ENCODE assay signal across 20 cellular contexts in the genomic region with DNA sequence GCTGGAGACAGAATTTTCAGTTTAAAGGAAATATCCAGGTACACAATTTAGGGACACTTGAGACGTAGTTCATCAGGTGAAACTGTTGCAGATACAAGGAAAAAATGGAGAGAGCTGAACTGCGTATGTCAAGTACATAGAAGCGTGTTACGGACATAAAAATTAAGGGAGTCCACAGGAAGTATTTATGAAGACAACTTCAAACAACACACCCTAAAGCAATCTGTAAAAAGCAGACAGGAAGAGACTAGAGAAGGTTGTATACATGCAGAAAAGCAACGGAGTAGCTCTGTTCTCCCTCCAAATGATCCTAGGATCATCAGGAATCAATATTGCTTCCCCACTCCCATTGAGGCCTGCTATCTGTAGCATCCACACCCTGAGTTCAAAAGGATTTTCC. TPM values are rescaled to one million over a fixed set of nuclear protein-coding genes. Genes with fewer than 3 reads are reported as not detected.
DNase-seq lines count a peak whose midpoint lies in the region; ATAC-seq and TF ChIP-seq lines count a peak whose summit lies in the region.
"Had no signal": no experiment of that assay in that cellular context is flagged by ENCODE, and none has a peak within 500 bp of the region (broad histone marks: within the 10 kb centered on the region; RNA-seq: fewer than 3 reads in every experiment).

No MANE protein-coding gene starts in this region.

- no peak overlapping the region for H4K8ac ChIP-seq in H9 (replicated peaks; ENCODE audit: insufficient read length, low read depth, low read length)

- peak overlapping the region; percentile 77 for H3K27ac Mint-ChIP-seq in central memory CD8-positive, alpha-beta T cell (ENCODE audit: low read depth)
- peak overlapping the region in 1 of 3 experiments; percentile 12; a peak in 1 of 7 replicates for H3K27ac Mint-ChIP-seq in H9

- H4K20me1 ChIP-seq in H9 (ENCODE audit: control insufficient read depth, insufficient read depth, insufficient read length): no peaks in the 10 kb centered on the region

- H2AFZ ChIP-seq in H9 (ENCODE audit: low read length): no peak overlapping the region

- no peak overlapping the region for H2BK120ac ChIP-seq in H9 (ENCODE audit: low read depth, low read length, poor library complexity, severe bottlenecking)

- peaks cover 64% of the 10 kb centered on the region for H3K4me1 Mint-ChIP-seq in activated T-cell treated with anti-CD3 and anti-CD28 coated beads, Interleukin-2, amount 50 U/mL, for 4 hours (ENCODE audit: low read depth)
- H3K4me1 Mint-ChIP-seq in central memory CD8-positive, alpha-beta T cell: peaks cover 62% of the 10 kb centered on the region
- peaks cover 17 to 29% of the 10 kb centered on the region in 2 experiments for H3K4me1 Mint-ChIP-seq in H9

- TF ChIP-seq CTCF in spleen (IDR thresholded peaks at IDR 0.05 in 8 of 11, conservative IDR thresholded peaks at IDR 0.05 in 3 of 11) (no peak), H9 (conservative IDR thresholded peaks at IDR 0.05) (no peak)

- no peak for DNase-seq in activated T-cell treated with anti-CD3 and anti-CD28 coated beads, Interleukin-2, amount 50 U/mL, for 4 hours
- DNase-seq in activated T-cell treated with anti-CD3 and anti-CD28 coated beads for 4 hours (no peak), NT2/D1 (ENCODE audit: low read depth, low spot score) (no peak), spleen (no peak), H9 (no peak), HuH-7 (ENCODE audit: low spot score) (no peak)
- DNase-seq in central memory CD8-positive, alpha-beta T cell (ENCODE audit: low spot score in 2 of 2): no peak
- DNase-seq: ACHN; C1 segment of cervical spinal cord; cortex of kidney; foreskin keratinocyte; NCI-H1694 treated with DMSO at 0.1 percent for 48 hours; PC-3; SIG-M5; stimulated activated CD4-positive, alpha-beta T cell treated with anti-CD3 and anti-CD28 coated beads, Interleukin-4, amount 100 ng/mL, for 4 hours; substantia nigra; WERI-Rb-1 had no signal

- WGBS in spleen, 5 donors: 47 to 73% (median 64%) methylated on average over 5 of the region's 5 CpGs
- no CpG with 5 or more reads among the region's 5 CpGs for whole genome bisulfite sequencing in H9 (ENCODE audit: extremely low coverage, insufficient read length, low lambda C conversion rate)

- H3K9ac ChIP-seq in NT2/D1 (ENCODE audit: insufficient read length, low read depth) (peak overlapping the region; percentile 34), H9 (ENCODE audit: extremely low read depth, insufficient read length, low read length) (no peak overlapping the region)

- H3K4me1 ChIP-seq in NT2/D1 (ENCODE audit: insufficient read depth, insufficient read length): no peaks in the 10 kb centered on the region
- peaks cover 0 to 40% (median 8%) of the 10 kb centered on the region in 6 donors for H3K4me1 ChIP-seq in spleen
- peaks cover 2% of the 10 kb centered on the region; the same call in 1 of the 2 replicates for H3K4me1 ChIP-seq in H9 (ENCODE audit: insufficient read depth, low read length)

- H3K23me2 ChIP-seq in H9 (ENCODE audit: insufficient read length, low read depth, low read length, poor library complexity, severe bottlenecking): peaks cover 4% of the 10 kb centered on the region

- TF ChIP-seq POLR2A in spleen (IDR thresholded peaks at IDR 0.05): no peak

- H3K36me3 ChIP-seq in NT2/D1 (ENCODE audit: insufficient read depth, insufficient read length, low read length) (no peaks in the 10 kb centered on the region), spleen (no peaks in the 10 kb centered on the region)
- H3K36me3 ChIP-seq: WERI-Rb-1 had no signal

- H3K4ac ChIP-seq in H9 (ENCODE audit: low read depth, low read length): no peak overlapping the region

- H3K4me2 ChIP-seq in H9 (ENCODE audit: insufficient read depth, insufficient read length, low read length): no peak overlapping the region

- H3T11ph ChIP-seq in H9 (ENCODE audit: low read length): no peak overlapping the region

- no peak overlapping the region for H3K56ac ChIP-seq in H9 (ENCODE audit: insufficient read length, low read depth, low read length)

- H3K79me1 ChIP-seq in H9 (ENCODE audit: insufficient read depth, low read depth, low read length, poor library complexity, severe bottlenecking): peaks cover 5% of the 10 kb centered on the region

- no peak for ATAC-seq in activated T-cell treated with anti-CD3 and anti-CD28 coated beads, Interleukin-2, amount 50 U/mL, for 4 hours
- ATAC-seq in central memory CD8-positive, alpha-beta T cell (replicated peaks; ENCODE audit: extremely low read depth, poor library complexity, severe bottlenecking): peak; percentile 55
- ATAC-seq in GM21390 (IDR thresholded peaks at IDR 0.05; ENCODE audit: unreplicated experiment): no peak
- ATAC-seq: foreskin keratinocyte, PC-3 had no signal

- no peak overlapping the region for H4K5ac ChIP-seq in H9 (ENCODE audit: insufficient read length, low read depth, low read length)

- H3K27ac ChIP-seq in spleen: peak overlapping the region in 5 of 8 donors; percentile 8 to 58 (median 23)
- no peak overlapping the region for H3K27ac ChIP-seq in H9 (ENCODE audit: insufficient read length, low read depth, low read length)
- H3K27ac ChIP-seq: foreskin keratinocyte, HL-60, WERI-Rb-1 had no signal

- H3K27me3 ChIP-seq in NT2/D1 (ENCODE audit: insufficient read depth, insufficient read length): no peaks in the 10 kb centered on the region
- H3K27me3 ChIP-seq in spleen (replicated peaks in 1 of 7): no peaks in the 10 kb centered on the region
- no peaks in the 10 kb centered on the region for H3K27me3 ChIP-seq in H9 (ENCODE audit: insufficient read depth, low read length)
- H3K27me3 ChIP-seq: foreskin keratinocyte had no signal

- H3K36me3 Mint-ChIP-seq in activated T-cell treated with anti-CD3 and anti-CD28 coated beads, Interleukin-2, amount 50 U/mL, for 4 hours (ENCODE audit: insufficient read depth): peaks cover 3% of the 10 kb centered on the region
- H3K36me3 Mint-ChIP-seq in central memory CD8-positive, alpha-beta T cell (ENCODE audit: insufficient read depth): peaks cover 8% of the 10 kb centered on the region
- H3K36me3 Mint-ChIP-seq in H9 (ENCODE audit: insufficient read depth in 1 of 3, low read depth in 3 of 3): peaks cover 0 to 4% (median 0%) of the 10 kb centered on the region in 3 experiments; a peak in 2 of 7 replicates

- peaks cover 42% of the 10 kb centered on the region for H3K79me2 ChIP-seq in H9 (ENCODE audit: insufficient read depth, low read length)

- no peak overlapping the region for H4K91ac ChIP-seq in H9 (ENCODE audit: insufficient read length, low read depth, low read length)

- H3K4me3 Mint-ChIP-seq in activated T-cell treated with anti-CD3 and anti-CD28 coated beads, Interleukin-2, amount 50 U/mL, for 4 hours: peak overlapping the region; percentile 70
- H3K4me3 Mint-ChIP-seq in central memory CD8-positive, alpha-beta T cell: peak overlapping the region; percentile 72
- no peak overlapping the region for H3K4me3 Mint-ChIP-seq in H9

- H3K9me3 ChIP-seq in NT2/D1 (ENCODE audit: insufficient read depth, low read length) (no peaks in the 10 kb centered on the region), spleen (no peaks in the 10 kb centered on the region), H9 (ENCODE audit: control insufficient read depth, low read depth, low read length) (no peaks in the 10 kb centered on the region)

- H2BK5ac ChIP-seq in H9 (ENCODE audit: insufficient read length, low read length): no peak overlapping the region

- intact Hi-C loops in spleen (cut with DNase I; ENCODE audit: low total_unique reads): no loop called here

- H2BK15ac ChIP-seq in H9 (ENCODE audit: low read depth, low read length): no peak overlapping the region

- H3K27me3 Mint-ChIP-seq in activated T-cell treated with anti-CD3 and anti-CD28 coated beads, Interleukin-2, amount 50 U/mL, for 4 hours (ENCODE audit: low read depth): no peaks in the 10 kb centered on the region
- H3K27me3 Mint-ChIP-seq in central memory CD8-positive, alpha-beta T cell: no peaks in the 10 kb centered on the region
- no peaks in the 10 kb centered on the region for H3K27me3 Mint-ChIP-seq in H9 (ENCODE audit: low read depth)

- no peaks in the 10 kb centered on the region for H3K9me3 Mint-ChIP-seq in activated T-cell treated with anti-CD3 and anti-CD28 coated beads, Interleukin-2, amount 50 U/mL, for 4 hours
- H3K9me3 Mint-ChIP-seq in central memory CD8-positive, alpha-beta T cell: no peaks in the 10 kb centered on the region
- peaks cover 21 to 48% of the 10 kb centered on the region in 2 experiments for H3K9me3 Mint-ChIP-seq in H9
- H3K9me3 Mint-ChIP-seq: IgD-negative memory B cell had no signal

- H2BK12ac ChIP-seq in H9 (ENCODE audit: insufficient read length, low read depth, low read length): no peak overlapping the region

- H3K14ac ChIP-seq in H9 (ENCODE audit: insufficient read depth, low read length): no peak overlapping the region

- no peak overlapping the region for H3K18ac ChIP-seq in H9 (ENCODE audit: insufficient read length, low read depth, low read length)

- H2BK20ac ChIP-seq in H9 (ENCODE audit: low read depth, low read length, poor library complexity, severe bottlenecking): no peak overlapping the region

- no peak overlapping the region for H3K23ac ChIP-seq in H9 (ENCODE audit: insufficient read length, low read depth, low read length)

- H3K4me3 ChIP-seq in NT2/D1 (ENCODE audit: insufficient read length, low read depth) (no peak overlapping the region), spleen (peak overlapping the region in 1 of 8 donors; percentile 16)

- no peak overlapping the region for H2AK5ac ChIP-seq in H9 (ENCODE audit: insufficient read length, low read length)

RNA-seq across cellular contexts. Expression of a gene that starts 5.8 kb away (rescaled TPM):
- total RNA-seq in activated T-cell treated with anti-CD3 and anti-CD28 coated beads, Interleukin-2, amount 50 U/mL, for 4 hours: 10 to 100 TPM; 18.3 to 29.8 (median 28.0) TPM
- 10 to 100 TPM; 34.4 to 63.7 (median 47.2) TPM for total RNA-seq in spleen
- 1 to 10 TPM; 4.7 to 6.1 (median 5.0) TPM for polyA plus RNA-seq in spleen
- total RNA-seq in H9 (2021): 44.1 and 51.5 TPM in 2 replicates

Comparison
In these comparisons a context has a peak if more than half of its experiments do, and no peak if none do; other contexts are left out.
1. H3K4me3 Mint-ChIP-seq: peak in activated T-cell treated with anti-CD3 and anti-CD28 coated beads, Interleukin-2, amount 50 U/mL, for 4 hours (single experiment) and central memory CD8-positive, alpha-beta T cell (single experiment); none in H9 (0 of 2).